ENCODE assay signal across 19 cellular contexts in the genomic region with DNA sequence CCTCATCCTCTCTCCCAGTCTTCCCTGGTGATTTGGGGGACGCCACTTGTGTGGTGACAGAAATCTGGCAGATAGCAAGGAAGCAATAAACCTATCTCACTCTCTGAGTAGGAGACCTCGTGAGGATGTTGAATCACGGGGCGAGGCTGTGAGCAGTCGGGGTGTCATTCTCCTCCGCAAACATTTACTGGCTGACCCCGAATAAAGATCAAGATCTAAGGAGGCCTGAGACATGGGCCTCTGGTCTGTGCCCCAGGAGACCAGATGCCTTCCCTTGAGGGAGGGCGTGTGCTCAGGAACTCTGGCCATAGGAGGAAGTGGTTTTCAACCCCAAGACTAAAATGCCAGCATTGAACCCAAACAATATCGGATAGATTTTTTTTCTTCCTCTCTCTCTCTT. TPM values are rescaled to one million over a fixed set of nuclear protein-coding genes. Genes with fewer than 3 reads are reported as not detected.
DNase-seq lines count a peak whose midpoint lies in the region; ATAC-seq lines count a peak whose summit lies in the region.
"Had no signal": no experiment of that assay in that cellular context is flagged by ENCODE, and none has a peak within 500 bp of the region (broad histone marks: within the 10 kb centered on the region; RNA-seq: fewer than 3 reads in every experiment).

No MANE protein-coding gene starts in this region.

- H3K79me1 ChIP-seq in mesenchymal stem cell (replicated peaks; ENCODE audit: low read length, poor library complexity, severe bottlenecking), result no peaks in the 10 kb centered on the region

- no peak overlapping the region for H2BK15ac ChIP-seq in mesenchymal stem cell (ENCODE audit: low read depth, poor library complexity, severe bottlenecking)

- H3K14ac ChIP-seq in mesenchymal stem cell (ENCODE audit: low read length in 2 of 2), result no peak overlapping the region

- H3K36me3 ChIP-seq in BLaER1 (no peaks in the 10 kb centered on the region), mesenchymal stem cell (ENCODE audit: control insufficient read depth in 1 of 2, insufficient read depth in 2 of 2, low read depth in 1 of 2, low read length in 2 of 2) (no peaks in the 10 kb centered on the region)
- H3K36me3 ChIP-seq: left ventricle myocardium inferior, SJCRH30, upper lobe of left lung had no signal

- DNase-seq in HPDE6-E6E7 (ENCODE audit: extremely low spot score) (peak; percentile 43), T1000 (lab: John Stamatoyannopoulos, UW) (peak; percentile 43), mesenchymal stem cell (no peak), activated gamma-delta T cell (lab: John Stamatoyannopoulos, UW) (no peak), KG1 (lab: John Stamatoyannopoulos, UW) (no peak)
- DNase-seq in stimulated activated CD4-positive, alpha-beta T cell treated with anti-CD3 and anti-CD28 coated beads, Interleukin-12 subunit alpha, Interleukin-12 subunit beta, amount 100 ng/mL, for 4 hours, result no peak
- DNase-seq: activated CD4-positive, CD25-positive, alpha-beta regulatory T cell treated with anti-CD3 and anti-CD28 coated beads, Interleukin-2, amount 50 U/mL, for 72 hours; activated CD8-positive, alpha-beta memory T cell treated with anti-CD3 and anti-CD28 coated beads for 24 hours; activated naive CD8-positive, alpha-beta T cell treated with anti-CD3 and anti-CD28 coated beads for 36 hours; COR-L47; left ventricle myocardium inferior; NCI-H1092; NCI-H524; retina; SJCRH30; stimulated activated naive B cell treated with anti-CD40 and anti-IgM and Interleukin-4, amounts not matched to agents 10 μg/mL and 1 μg/mL and 100 μg/mL, for 72 hours; upper lobe of left lung had no signal

- H3K4me3 ChIP-seq in BLaER1, result no peak overlapping the region
- H3K4me3 ChIP-seq in mesenchymal stem cell (ENCODE audit: insufficient read depth in 1 of 2, low read depth in 1 of 2, low read length in 2 of 2), result no peak overlapping the region
- H3K4me3 ChIP-seq: left ventricle myocardium inferior, SJCRH30, upper lobe of left lung had no signal

- H4K20me1 ChIP-seq in BLaER1, result no peaks in the 10 kb centered on the region

- no peak overlapping the region for H2BK12ac ChIP-seq in mesenchymal stem cell (ENCODE audit: low read length in 2 of 2)

- H3K9ac ChIP-seq in BLaER1 (no peak overlapping the region), mesenchymal stem cell (ENCODE audit: low read length) (no peak overlapping the region)

- H2AFZ ChIP-seq in mesenchymal stem cell (ENCODE audit: low read depth, low read length), result no peak overlapping the region

- peak overlapping the region; percentile 72 for H3K4me2 ChIP-seq in BLaER1
- H3K4me2 ChIP-seq in mesenchymal stem cell (ENCODE audit: low read length, poor library complexity, severe bottlenecking), result no peak overlapping the region

- no peaks in the 10 kb centered on the region for H3K9me3 ChIP-seq in BLaER1
- H3K9me3 ChIP-seq in mesenchymal stem cell (ENCODE audit: control insufficient read depth, low read length), result no peaks in the 10 kb centered on the region
- H3K9me3 ChIP-seq: left ventricle myocardium inferior, SJCRH30, upper lobe of left lung had no signal

- 95% methylated on average over 8 of the region's 9 CpGs for WGBS in mesenchymal stem cell

- H4K8ac ChIP-seq in mesenchymal stem cell (ENCODE audit: low read length), result no peak overlapping the region

- peak overlapping the region; percentile 42 for H2AK5ac ChIP-seq in mesenchymal stem cell (ENCODE audit: low read length, severe bottlenecking)

- no peak overlapping the region for H2BK120ac ChIP-seq in mesenchymal stem cell (ENCODE audit: low read depth, low read length)

- H3K18ac ChIP-seq in mesenchymal stem cell (ENCODE audit: low read depth in 1 of 2, low read length in 2 of 2), result no peak overlapping the region

- no peak for ATAC-seq in HG03571 (IDR thresholded peaks at IDR 0.05; ENCODE audit: unreplicated experiment)
- ATAC-seq: stimulated activated naive B cell treated with anti-CD40 and anti-IgM and Interleukin-4, amounts not matched to agents 10 μg/mL and 1 μg/mL and 100 μg/mL, for 72 hours had no signal

- H2BK5ac ChIP-seq in mesenchymal stem cell (ENCODE audit: low read depth, low read length, poor library complexity, severe bottlenecking), result no peak overlapping the region

- H3K4ac ChIP-seq in mesenchymal stem cell (ENCODE audit: low read depth in 1 of 2, low read length in 2 of 2), result no peak overlapping the region

- H4K91ac ChIP-seq in mesenchymal stem cell (ENCODE audit: low read length), result no peak overlapping the region

- peaks cover 50% of the 10 kb centered on the region for H3K4me1 ChIP-seq in BLaER1
- peaks cover 8% of the 10 kb centered on the region for H3K4me1 ChIP-seq in mesenchymal stem cell (ENCODE audit: control insufficient read depth, insufficient read depth, low read depth, low read length)
- H3K4me1 ChIP-seq: left ventricle myocardium inferior, upper lobe of left lung had no signal

- H3K27me3 ChIP-seq in BLaER1 (no peaks in the 10 kb centered on the region), mesenchymal stem cell (ENCODE audit: control insufficient read depth in 1 of 2, insufficient read depth in 1 of 2, low read length in 2 of 2) (no peaks in the 10 kb centered on the region)
- H3K27me3 ChIP-seq: SJCRH30, upper lobe of left lung had no signal

- H3K27ac ChIP-seq in BLaER1 (no peak overlapping the region; the same call in 1 of the 2 replicates), mesenchymal stem cell (ENCODE audit: low read length, poor library complexity, severe bottlenecking) (no peak overlapping the region)
- H3K27ac ChIP-seq: left ventricle myocardium inferior, SJCRH30, upper lobe of left lung had no signal

- H3K23ac ChIP-seq in mesenchymal stem cell (ENCODE audit: low read length in 2 of 2), result no peak overlapping the region

RNA-seq across cellular contexts. Expression of a gene that starts 53.1 kb away (rescaled TPM):
- 10.5 TPM for polyA plus RNA-seq in mesenchymal stem cell (2013, experiment 1 of 2)
- polyA plus RNA-seq in mesenchymal stem cell (2013, experiment 2 of 2), result 11.8 TPM

Comparison
In these comparisons a context has a peak if more than half of its experiments do, and no peak if none do; other contexts are left out.
1. DNase-seq: peak in HPDE6-E6E7 (single experiment) and T1000 (single experiment); none in mesenchymal stem cell (single experiment), activated gamma-delta T cell (single experiment), stimulated activated CD4-positive, alpha-beta T cell treated with anti-CD3 and anti-CD28 coated beads, Interleukin-12 subunit alpha, Interleukin-12 subunit beta, amount 100 ng/mL, for 4 hours (single experiment) and KG1 (single experiment).